In the genomic region with DNA sequence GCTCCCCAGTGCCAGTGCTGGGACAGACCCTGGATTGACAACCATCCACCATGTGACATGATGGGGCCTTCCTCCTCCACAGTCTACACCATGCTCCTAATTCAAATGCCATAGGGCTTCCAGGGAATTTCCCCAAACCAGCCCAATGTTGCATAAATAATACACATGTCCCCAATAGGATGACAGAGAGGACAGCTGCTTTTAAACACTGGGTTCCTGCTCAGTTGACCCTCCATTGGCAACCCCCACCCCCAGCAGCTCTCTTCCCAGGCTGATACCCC, we compare ENCODE assay signal across 13 cellular contexts. TPM values are rescaled to one million over a fixed set of nuclear protein-coding genes. Genes with fewer than 3 reads are reported as not detected.
A peak's percentile ranks its signal among the peaks of the same experiment; 100 is the strongest.
DNase-seq lines count a peak whose midpoint lies in the region; ATAC-seq and TF ChIP-seq lines count a peak whose summit lies in the region.
"Had no signal": no experiment of that assay in that cellular context is flagged by ENCODE, and none has a peak within 500 bp of the region (broad histone marks: within the 10 kb centered on the region; RNA-seq: fewer than 3 reads in every experiment).

No MANE protein-coding gene starts in this region.

- H3K27ac ChIP-seq in OCI-LY3 (ENCODE audit: low read length), result no peak overlapping the region
- H3K27ac ChIP-seq in right cardiac atrium (ENCODE audit: low read length), result no peak overlapping the region
- H3K27ac ChIP-seq: C4-2B had no signal

- no peak overlapping the region for H3K4me3 ChIP-seq in OCI-LY3 (ENCODE audit: low read length)
- no peak overlapping the region for H3K4me3 ChIP-seq in right cardiac atrium (ENCODE audit: low read length)
- H3K4me3 ChIP-seq: HAP-1 had no signal

- DNase-seq in stimulated activated naive CD8-positive, alpha-beta T cell treated with anti-CD3 and anti-CD28 coated beads, Interleukin-15, Interleukin-2, amounts not matched to agents 100 U/mL and 50 U/mL, for 24 hours, result no peak
- DNase-seq in right cardiac atrium (no peak), KBM-7 (no peak)
- DNase-seq in activated CD4-positive, alpha-beta T cell treated with anti-CD3 and anti-CD28 coated beads, Interleukin-2, amount 50 U/mL, for 48 hours, result no peak
- DNase-seq: ACHN, Caco-2 had no signal

- peak; percentile 22 for ATAC-seq in esophagus mucosa
- peak; percentile 36 for ATAC-seq in stimulated activated naive CD8-positive, alpha-beta T cell treated with anti-CD3 and anti-CD28 coated beads, Interleukin-15, Interleukin-2, amounts not matched to agents 100 U/mL and 50 U/mL, for 24 hours
- no peak for ATAC-seq in right cardiac atrium

- H3K4me1 ChIP-seq in OCI-LY3 (ENCODE audit: low read length), result peaks cover 14% of the 10 kb centered on the region
- H3K4me1 ChIP-seq in right cardiac atrium (ENCODE audit: control insufficient read depth, insufficient read depth, low read length), result no peaks in the 10 kb centered on the region
- H3K4me1 ChIP-seq: Caco-2, HAP-1 had no signal

- no peaks in the 10 kb centered on the region for H3K36me3 ChIP-seq in OCI-LY3 (replicated peaks; ENCODE audit: low read depth, low read length)
- H3K36me3 ChIP-seq: HAP-1 had no signal

- H3K9me3 ChIP-seq in OCI-LY3 (ENCODE audit: insufficient read depth, low read length) (no peaks in the 10 kb centered on the region), right cardiac atrium (ENCODE audit: control insufficient read depth, low read length) (no peaks in the 10 kb centered on the region)
- H3K9me3 ChIP-seq: Caco-2, HAP-1 had no signal

- TF ChIP-seq CTCF in OCI-LY3 (IDR thresholded peaks at IDR 0.05; ENCODE audit: low read depth, low read length), result no peak

- peak overlapping the region; percentile 26 for H3K4me2 ChIP-seq in OCI-LY3 (ENCODE audit: low read length)

- no peaks in the 10 kb centered on the region for H4K20me1 ChIP-seq in OCI-LY3 (ENCODE audit: insufficient read depth, low read length)

- no peak overlapping the region for H3K9ac ChIP-seq in OCI-LY3 (ENCODE audit: low read length)

- in situ Hi-C loops in KBM-7 (cut with MboI; ENCODE audit: low pct_unique_long_range_greater_than_20kb, low sequenced_read_pairs), result no loop called here

- H3K27me3 ChIP-seq in OCI-LY3 (ENCODE audit: low read depth, low read length) (peaks cover 16% of the 10 kb centered on the region), right cardiac atrium (ENCODE audit: control insufficient read depth, insufficient read depth) (no peaks in the 10 kb centered on the region)

- no peak overlapping the region for H2AFZ ChIP-seq in OCI-LY3 (ENCODE audit: low read depth, low read length)

- H3K79me2 ChIP-seq in OCI-LY3 (ENCODE audit: low read length), result no peaks in the 10 kb centered on the region

- intact Hi-C loops in right cardiac atrium (cut with DNase I), result no loop called here

RNA-seq across cellular contexts. Expression of gene ATP2B2, which starts 28.3 kb away (rescaled TPM):
- total RNA-seq in esophagus mucosa (0.24 TPM), right cardiac atrium (under 1 TPM; 0.14 to 0.24 (median 0.17) TPM)
- 0.36 TPM for polyA plus RNA-seq in right cardiac atrium
- total RNA-seq: Caco-2; CD4-positive, alpha-beta T cell had no signal
- polyA plus RNA-seq: BJ, IgD-negative memory B cell had no signal

Comparison
In these comparisons a context has a peak if more than half of its experiments do, and no peak if none do; other contexts are left out.
1. ATAC-seq: peak in esophagus mucosa (single experiment) and stimulated activated naive CD8-positive, alpha-beta T cell treated with anti-CD3 and anti-CD28 coated beads, Interleukin-15, Interleukin-2, amounts not matched to agents 100 U/mL and 50 U/mL, for 24 hours (single experiment); none in right cardiac atrium (0 of 2).